ENCODE assay signal across 2 cellular contexts in the genomic region with DNA sequence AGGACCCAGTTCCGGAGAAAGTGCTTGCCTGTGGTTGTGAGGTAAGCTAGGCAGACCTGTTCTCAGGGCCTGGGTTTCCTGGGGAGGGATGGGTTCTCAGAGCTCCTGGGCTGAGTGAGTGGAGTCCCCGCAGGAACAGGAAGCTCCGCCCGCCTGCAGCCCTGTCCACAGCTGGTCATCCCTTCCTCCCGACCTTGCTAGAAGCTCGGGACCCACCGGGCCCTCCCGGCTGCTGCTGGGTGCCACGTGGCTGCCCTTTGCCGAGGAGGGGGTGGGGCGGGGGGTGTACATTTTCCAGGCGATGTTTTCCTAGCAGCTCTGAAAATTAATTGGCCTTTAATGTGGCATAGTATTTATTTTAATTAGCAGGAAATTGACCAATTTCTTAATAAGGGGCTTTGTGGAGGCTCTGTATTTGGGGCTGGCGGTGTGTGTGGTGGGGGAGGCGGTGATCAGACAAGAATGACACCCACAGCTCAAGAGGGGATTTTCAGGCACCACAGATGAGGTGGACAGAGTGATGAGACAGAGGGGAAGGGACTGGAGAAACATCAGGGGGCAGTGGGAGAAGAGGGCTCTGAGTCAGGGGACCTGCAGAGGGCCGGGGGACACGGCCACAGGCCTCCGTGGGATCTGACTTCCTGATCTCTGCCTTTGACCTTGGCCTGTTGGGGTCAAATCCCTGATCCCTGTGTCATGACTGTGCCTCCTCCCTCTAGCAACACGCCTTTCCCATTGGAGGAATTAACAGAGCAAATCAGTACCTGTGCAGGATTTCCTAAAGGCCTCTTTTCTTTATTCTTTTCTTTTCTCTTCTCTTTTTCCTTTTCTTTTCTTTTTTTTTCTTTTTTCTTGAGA.
TF ChIP-seq lines count a peak whose summit lies in the region.

No MANE protein-coding gene starts in this region.

TF ChIP-seq in SK-N-SH, 30 proteins besides CTCF, POLR2A, EP300 and RAD21 (continued from another document):
- TF ChIP-seq, protein P1, sequence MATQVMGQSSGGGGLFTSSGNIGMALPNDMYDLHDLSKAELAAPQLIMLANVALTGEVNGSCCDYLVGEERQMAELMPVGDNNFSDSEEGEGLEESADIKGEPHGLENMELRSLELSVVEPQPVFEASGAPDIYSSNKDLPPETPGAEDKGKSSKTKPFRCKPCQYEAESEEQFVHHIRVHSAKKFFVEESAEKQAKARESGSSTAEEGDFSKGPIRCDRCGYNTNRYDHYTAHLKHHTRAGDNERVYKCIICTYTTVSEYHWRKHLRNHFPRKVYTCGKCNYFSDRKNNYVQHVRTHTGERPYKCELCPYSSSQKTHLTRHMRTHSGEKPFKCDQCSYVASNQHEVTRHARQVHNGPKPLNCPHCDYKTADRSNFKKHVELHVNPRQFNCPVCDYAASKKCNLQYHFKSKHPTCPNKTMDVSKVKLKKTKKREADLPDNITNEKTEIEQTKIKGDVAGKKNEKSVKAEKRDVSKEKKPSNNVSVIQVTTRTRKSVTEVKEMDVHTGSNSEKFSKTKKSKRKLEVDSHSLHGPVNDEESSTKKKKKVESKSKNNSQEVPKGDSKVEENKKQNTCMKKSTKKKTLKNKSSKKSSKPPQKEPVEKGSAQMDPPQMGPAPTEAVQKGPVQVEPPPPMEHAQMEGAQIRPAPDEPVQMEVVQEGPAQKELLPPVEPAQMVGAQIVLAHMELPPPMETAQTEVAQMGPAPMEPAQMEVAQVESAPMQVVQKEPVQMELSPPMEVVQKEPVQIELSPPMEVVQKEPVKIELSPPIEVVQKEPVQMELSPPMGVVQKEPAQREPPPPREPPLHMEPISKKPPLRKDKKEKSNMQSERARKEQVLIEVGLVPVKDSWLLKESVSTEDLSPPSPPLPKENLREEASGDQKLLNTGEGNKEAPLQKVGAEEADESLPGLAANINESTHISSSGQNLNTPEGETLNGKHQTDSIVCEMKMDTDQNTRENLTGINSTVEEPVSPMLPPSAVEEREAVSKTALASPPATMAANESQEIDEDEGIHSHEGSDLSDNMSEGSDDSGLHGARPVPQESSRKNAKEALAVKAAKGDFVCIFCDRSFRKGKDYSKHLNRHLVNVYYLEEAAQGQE (IDR thresholded peaks at IDR 0.05; ENCODE audit: low read depth, low read length): no peak
- TF ChIP-seq, protein P2, sequence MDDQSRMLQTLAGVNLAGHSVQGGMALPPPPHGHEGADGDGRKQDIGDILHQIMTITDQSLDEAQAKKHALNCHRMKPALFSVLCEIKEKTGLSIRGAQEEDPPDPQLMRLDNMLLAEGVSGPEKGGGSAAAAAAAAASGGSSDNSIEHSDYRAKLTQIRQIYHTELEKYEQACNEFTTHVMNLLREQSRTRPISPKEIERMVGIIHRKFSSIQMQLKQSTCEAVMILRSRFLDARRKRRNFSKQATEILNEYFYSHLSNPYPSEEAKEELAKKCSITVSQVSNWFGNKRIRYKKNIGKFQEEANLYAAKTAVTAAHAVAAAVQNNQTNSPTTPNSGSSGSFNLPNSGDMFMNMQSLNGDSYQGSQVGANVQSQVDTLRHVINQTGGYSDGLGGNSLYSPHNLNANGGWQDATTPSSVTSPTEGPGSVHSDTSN (IDR thresholded peaks at IDR 0.05): no peak
- TF ChIP-seq GATA2 (CRISPR knock-in tag; IDR thresholded peaks at IDR 0.05): no peak
- no peak for TF ChIP-seq TCF12 (IDR thresholded peaks at IDR 0.05)
- TF ChIP-seq, protein P3, sequence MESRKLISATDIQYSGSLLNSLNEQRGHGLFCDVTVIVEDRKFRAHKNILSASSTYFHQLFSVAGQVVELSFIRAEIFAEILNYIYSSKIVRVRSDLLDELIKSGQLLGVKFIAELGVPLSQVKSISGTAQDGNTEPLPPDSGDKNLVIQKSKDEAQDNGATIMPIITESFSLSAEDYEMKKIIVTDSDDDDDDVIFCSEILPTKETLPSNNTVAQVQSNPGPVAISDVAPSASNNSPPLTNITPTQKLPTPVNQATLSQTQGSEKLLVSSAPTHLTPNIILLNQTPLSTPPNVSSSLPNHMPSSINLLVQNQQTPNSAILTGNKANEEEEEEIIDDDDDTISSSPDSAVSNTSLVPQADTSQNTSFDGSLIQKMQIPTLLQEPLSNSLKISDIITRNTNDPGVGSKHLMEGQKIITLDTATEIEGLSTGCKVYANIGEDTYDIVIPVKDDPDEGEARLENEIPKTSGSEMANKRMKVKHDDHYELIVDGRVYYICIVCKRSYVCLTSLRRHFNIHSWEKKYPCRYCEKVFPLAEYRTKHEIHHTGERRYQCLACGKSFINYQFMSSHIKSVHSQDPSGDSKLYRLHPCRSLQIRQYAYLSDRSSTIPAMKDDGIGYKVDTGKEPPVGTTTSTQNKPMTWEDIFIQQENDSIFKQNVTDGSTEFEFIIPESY (IDR thresholded peaks at IDR 0.05; ENCODE audit: borderline replicate concordance, low read depth): no peak
- no peak for TF ChIP-seq NRF1 (IDR thresholded peaks at IDR 0.05; ENCODE audit: low read depth, low read length)
- TF ChIP-seq ELF1 (IDR thresholded peaks at IDR 0.05): no peak

TF ChIP-seq in SK-N-SH treated with all-trans-retinoic acid at 6 μM for 48 hours, 23 proteins besides CTCF, POLR2A, EP300 and RAD21 (continued from another document):
- TF ChIP-seq, protein P4, sequence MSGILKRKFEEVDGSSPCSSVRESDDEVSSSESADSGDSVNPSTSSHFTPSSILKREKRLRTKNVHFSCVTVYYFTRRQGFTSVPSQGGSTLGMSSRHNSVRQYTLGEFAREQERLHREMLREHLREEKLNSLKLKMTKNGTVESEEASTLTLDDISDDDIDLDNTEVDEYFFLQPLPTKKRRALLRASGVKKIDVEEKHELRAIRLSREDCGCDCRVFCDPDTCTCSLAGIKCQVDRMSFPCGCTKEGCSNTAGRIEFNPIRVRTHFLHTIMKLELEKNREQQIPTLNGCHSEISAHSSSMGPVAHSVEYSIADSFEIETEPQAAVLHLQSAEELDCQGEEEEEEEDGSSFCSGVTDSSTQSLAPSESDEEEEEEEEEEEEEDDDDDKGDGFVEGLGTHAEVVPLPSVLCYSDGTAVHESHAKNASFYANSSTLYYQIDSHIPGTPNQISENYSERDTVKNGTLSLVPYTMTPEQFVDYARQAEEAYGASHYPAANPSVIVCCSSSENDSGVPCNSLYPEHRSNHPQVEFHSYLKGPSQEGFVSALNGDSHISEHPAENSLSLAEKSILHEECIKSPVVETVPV (CRISPR knock-in tag; IDR thresholded peaks at IDR 0.05): no peak
- TF ChIP-seq BACH2 (CRISPR knock-in tag; IDR thresholded peaks at IDR 0.05; ENCODE audit: borderline replicate concordance): no peak
- no peak for TF ChIP-seq ZC3H10 (CRISPR knock-in tag; IDR thresholded peaks at IDR 0.05)
- no peak for TF ChIP-seq TOX (CRISPR knock-in tag; IDR thresholded peaks at IDR 0.05; ENCODE audit: borderline replicate concordance)
- TF ChIP-seq, protein P5, sequence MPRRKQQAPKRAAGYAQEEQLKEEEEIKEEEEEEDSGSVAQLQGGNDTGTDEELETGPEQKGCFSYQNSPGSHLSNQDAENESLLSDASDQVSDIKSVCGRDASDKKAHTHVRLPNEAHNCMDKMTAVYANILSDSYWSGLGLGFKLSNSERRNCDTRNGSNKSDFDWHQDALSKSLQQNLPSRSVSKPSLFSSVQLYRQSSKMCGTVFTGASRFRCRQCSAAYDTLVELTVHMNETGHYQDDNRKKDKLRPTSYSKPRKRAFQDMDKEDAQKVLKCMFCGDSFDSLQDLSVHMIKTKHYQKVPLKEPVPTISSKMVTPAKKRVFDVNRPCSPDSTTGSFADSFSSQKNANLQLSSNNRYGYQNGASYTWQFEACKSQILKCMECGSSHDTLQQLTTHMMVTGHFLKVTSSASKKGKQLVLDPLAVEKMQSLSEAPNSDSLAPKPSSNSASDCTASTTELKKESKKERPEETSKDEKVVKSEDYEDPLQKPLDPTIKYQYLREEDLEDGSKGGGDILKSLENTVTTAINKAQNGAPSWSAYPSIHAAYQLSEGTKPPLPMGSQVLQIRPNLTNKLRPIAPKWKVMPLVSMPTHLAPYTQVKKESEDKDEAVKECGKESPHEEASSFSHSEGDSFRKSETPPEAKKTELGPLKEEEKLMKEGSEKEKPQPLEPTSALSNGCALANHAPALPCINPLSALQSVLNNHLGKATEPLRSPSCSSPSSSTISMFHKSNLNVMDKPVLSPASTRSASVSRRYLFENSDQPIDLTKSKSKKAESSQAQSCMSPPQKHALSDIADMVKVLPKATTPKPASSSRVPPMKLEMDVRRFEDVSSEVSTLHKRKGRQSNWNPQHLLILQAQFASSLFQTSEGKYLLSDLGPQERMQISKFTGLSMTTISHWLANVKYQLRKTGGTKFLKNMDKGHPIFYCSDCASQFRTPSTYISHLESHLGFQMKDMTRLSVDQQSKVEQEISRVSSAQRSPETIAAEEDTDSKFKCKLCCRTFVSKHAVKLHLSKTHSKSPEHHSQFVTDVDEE (CRISPR knock-in tag; IDR thresholded peaks at IDR 0.05): no peak
- TF ChIP-seq ESRRG (CRISPR knock-in tag; IDR thresholded peaks at IDR 0.05): no peak
- TF ChIP-seq ISL1 (CRISPR knock-in tag; IDR thresholded peaks at IDR 0.05): no peak
TF ChIP-seq in SK-N-SH treated with all-trans-retinoic acid at 6 μM for 48 hours: peak in this region for 0.
